In genomic region chr14:42884100-42884499, GRCh38 we compare ENCODE assay signal across 11 cellular contexts.
DNase-seq lines count a peak whose midpoint lies in the region; ATAC-seq, FAIRE-seq and TF ChIP-seq lines count a peak whose summit lies in the region.
"Had no signal": no experiment of that assay in that cellular context is flagged by ENCODE, and none has a peak within 500 bp of the region (broad histone marks: within the 10 kb centered on the region; RNA-seq: fewer than 3 reads in every experiment).

No MANE protein-coding gene starts in this region.

- DNase-seq in PC-3 (peak; percentile 66), cardiac fibroblast (ENCODE audit: low read depth in 2 of 2) (peak; percentile 76 to 84), non-pigmented ciliary epithelial cell (ENCODE audit: low read depth) (peak; percentile 59), GM19239 (ENCODE audit: insufficient read length, low spot score) (no peak)
- no peak for DNase-seq in stimulated activated CD4-positive, alpha-beta T cell treated with anti-CD3 and anti-CD28 coated beads, Interleukin-4, amount 100 ng/mL, for 4 hours
- DNase-seq: gastrocnemius medialis, NCI-H2171 treated with DMSO at 0.1 percent for 48 hours, pancreas had no signal

- ATAC-seq in HG03354 (IDR thresholded peaks at IDR 0.05; ENCODE audit: poor library complexity, severe bottlenecking, unreplicated experiment) (peak; percentile 45), PC-3 (peak; percentile 98), GM21367 (IDR thresholded peaks at IDR 0.05; ENCODE audit: unreplicated experiment) (no peak)
- ATAC-seq in activated CD4-positive, CD25-positive, alpha-beta regulatory T cell treated with anti-CD3 and anti-CD28 coated beads, Interleukin-2, amount 50 U/mL, for 24 hours = no peak
- ATAC-seq: gastrocnemius medialis, pancreas had no signal

- H3K4me3 ChIP-seq in PC-3 (ENCODE audit: low read length) (no peak overlapping the region), cardiac fibroblast (replicated peaks in 1 of 2; ENCODE audit: low read depth in 2 of 2, low read length in 2 of 2) (no peak overlapping the region)
- H3K4me3 ChIP-seq: gastrocnemius medialis, pancreas had no signal

- FAIRE-seq in GM19239 (lab: Jason Lieb, UNC) = no peak

- TF ChIP-seq CTCF in PC-3 (conservative IDR thresholded peaks at IDR 0.05; ENCODE audit: low read depth, low read length) = no peak
- no peak for TF ChIP-seq CTCF in cardiac fibroblast (IDR thresholded peaks at IDR 0.05; ENCODE audit: low read depth, low read length)

- no peaks in the 10 kb centered on the region for H3K79me2 ChIP-seq in PC-3 (ENCODE audit: low read length)

- POLR2A ChIA-PET in PC-3 (lab: Charles Lee; ENCODE audit: unreplicated experiment) = no interaction called here

- no peaks in the 10 kb centered on the region for H3K9me2 ChIP-seq in PC-3 (replicated peaks; ENCODE audit: low read length)

- no peaks in the 10 kb centered on the region for H3K27me3 ChIP-seq in PC-3 (ENCODE audit: low read length)
- H3K27me3 ChIP-seq: gastrocnemius medialis, pancreas had no signal

- H3K9me3 ChIP-seq in PC-3 (ENCODE audit: low read length) = no peaks in the 10 kb centered on the region
- H3K9me3 ChIP-seq: gastrocnemius medialis, pancreas had no signal

- H3K27ac ChIP-seq in PC-3 (ENCODE audit: low read length) = peak overlapping the region; percentile 50
- H3K27ac ChIP-seq: gastrocnemius medialis, pancreas had no signal

- H3K4me2 ChIP-seq in PC-3 (ENCODE audit: low read length) = 0 out of 2 replicates have a peak overlapping the region, but pooled peaks have one; percentile 5

- H2AFZ ChIP-seq in PC-3 (ENCODE audit: low read length) = no peak overlapping the region

- intact Hi-C loops in PC-3 (cut with micrococcal nuclease) = no loop called here

- BruUV-seq in PC-3 (replicated peaks; lab: Mats Ljungman, UMichigan) = no TSS peak

- CTCF ChIA-PET in PC-3 (lab: Charles Lee) = no interaction called here

- no peaks in the 10 kb centered on the region for H3K36me3 ChIP-seq in PC-3 (ENCODE audit: low read depth, low read length)
- H3K36me3 ChIP-seq: gastrocnemius medialis, pancreas had no signal

- no peaks in the 10 kb centered on the region for H4K20me1 ChIP-seq in PC-3 (ENCODE audit: low read length)

- no peaks in the 10 kb centered on the region for H3F3A ChIP-seq in PC-3 (ENCODE audit: low read length, unreplicated experiment)

- no peaks in the 10 kb centered on the region; the same call in 1 of the 2 replicates for H3K4me1 ChIP-seq in PC-3 (ENCODE audit: insufficient read depth, low read length)
- H3K4me1 ChIP-seq: gastrocnemius medialis, pancreas had no signal

- no peak overlapping the region for H3K9ac ChIP-seq in PC-3 (ENCODE audit: low read length)

Comparison
In these comparisons a context has a peak if more than half of its experiments do, and no peak if none do; other contexts are left out.
1. ATAC-seq: peak in HG03354 (single experiment) and PC-3 (single experiment); none in GM21367 (single experiment) and activated CD4-positive, CD25-positive, alpha-beta regulatory T cell treated with anti-CD3 and anti-CD28 coated beads, Interleukin-2, amount 50 U/mL, for 24 hours (0 of 2).
2. DNase-seq: peak in PC-3 (single experiment), cardiac fibroblast (2 of 2) and non-pigmented ciliary epithelial cell (single experiment); none in GM19239 (single experiment) and stimulated activated CD4-positive, alpha-beta T cell treated with anti-CD3 and anti-CD28 coated beads, Interleukin-4, amount 100 ng/mL, for 4 hours (0 of 2).